8 cellular contexts compared by ENCODE assay signal in genomic region chr18:74290831-74291770, GRCh38. TPM values are rescaled to one million over a fixed set of nuclear protein-coding genes. Genes with fewer than 3 reads are reported as not detected.
DNase-seq lines count a peak whose midpoint lies in the region; ATAC-seq and TF ChIP-seq lines count a peak whose summit lies in the region.

No MANE protein-coding gene starts in this region.

- peak; percentile 49 for DNase-seq in SK-N-SH
- DNase-seq in NCI-H345 (lab: John Stamatoyannopoulos, UW), result peak; percentile 73
- DNase-seq in brain microvascular endothelial cell, result no peak
- peak; percentile 75 to 83 for DNase-seq in left colon
- DNase-seq in thoracic aorta (ENCODE audit: low spot score), result no peak
- no peak for DNase-seq in KBM-7
- no peak for DNase-seq in T-helper 9 cell

- H3K79me2 ChIP-seq in SK-N-SH (ENCODE audit: insufficient read depth), result no peaks in the 10 kb centered on the region

- POLR2A ChIA-PET in SK-N-SH (lab: Yijun Ruan, JAX), result interaction anchor here (0.6 kb wide), 1 partner anchor 87 kb away, joined by 4 read pairs; no protein-coding TSS in a partner anchor

- peaks cover 0 to 17% of the 10 kb centered on the region in 2 experiments; a peak in 1 of 4 replicates for H3K4me1 ChIP-seq in SK-N-SH (ENCODE audit: control insufficient read depth in 1 of 2, insufficient read depth in 2 of 2, low read depth in 1 of 2, low read length in 1 of 2)
- peaks cover 5 to 23% of the 10 kb centered on the region in 2 donors for H3K4me1 ChIP-seq in thoracic aorta (ENCODE audit: control insufficient read depth in 1 of 2, low read depth in 2 of 2)

- H3K27ac ChIP-seq in SK-N-SH (ENCODE audit: low read depth in 2 of 2, low read length in 1 of 2) (peak overlapping the region in 1 of 2 experiments; percentile 68; a peak in 1 of 4 replicates), brain microvascular endothelial cell (no peak overlapping the region), thoracic aorta (peak overlapping the region in 1 of 2 donors; percentile 22)

- no peaks in the 10 kb centered on the region for H3F3A ChIP-seq in SK-N-SH (replicated peaks; ENCODE audit: insufficient read depth)

- H2AFZ ChIP-seq in SK-N-SH (ENCODE audit: low read depth), result peak overlapping the region; percentile 73; the same call in 1 of the 2 replicates

- H3K36me3 ChIP-seq in SK-N-SH (replicated peaks in 1 of 2; ENCODE audit: control insufficient read depth in 1 of 2, insufficient read depth in 2 of 2, low read length in 1 of 2) (no peaks in the 10 kb centered on the region), brain microvascular endothelial cell (replicated peaks) (no peaks in the 10 kb centered on the region), thoracic aorta (no peaks in the 10 kb centered on the region)

- no peaks in the 10 kb centered on the region for H3K9me2 ChIP-seq in SK-N-SH

- H3K4me2 ChIP-seq in SK-N-SH, result peak overlapping the region; percentile 86

- CTCF ChIA-PET in SK-N-SH (lab: Yijun Ruan, JAX), result interaction anchor here (0.8 to 3.4 kb wide), 3 partner anchors 8 to 94 kb away, joined by 3 to 19 read pairs (median 4); no protein-coding TSS in a partner anchor

- TF ChIP-seq CTCF in SK-N-SH (IDR thresholded peaks at IDR 0.05), result no peak
- TF ChIP-seq CTCF in brain microvascular endothelial cell (IDR thresholded peaks at IDR 0.05; ENCODE audit: low read depth, low read length, missing control alignments), result peak; percentile 9
- TF ChIP-seq CTCF in thoracic aorta (IDR thresholded peaks at IDR 0.05), result no peak

- TF ChIP-seq RAD21 in SK-N-SH (IDR thresholded peaks at IDR 0.05; ENCODE audit: low read length), result no peak; the same call in 1 of the 2 replicates

- H3K4me3 ChIP-seq in SK-N-SH (ENCODE audit: low read depth in 2 of 2, low read length in 1 of 2), result peak overlapping the region; percentile 67 to 96
- H3K4me3 ChIP-seq in brain microvascular endothelial cell (ENCODE audit: low read depth, low read length), result peak overlapping the region; percentile 92
- H3K4me3 ChIP-seq in thoracic aorta, result peak overlapping the region; percentile 98

- intact Hi-C loops in left colon (cut with DNase I, micrococcal nuclease), result no loop called here

- in situ Hi-C loops in brain microvascular endothelial cell (cut with HindIII; ENCODE audit: low pct_ligation_motif_present, low sequenced_read_pairs), result no loop called here
- in situ Hi-C loops in KBM-7 (cut with MboI; ENCODE audit: low pct_unique_long_range_greater_than_20kb, low sequenced_read_pairs), result no loop called here

- H3K9ac ChIP-seq in SK-N-SH, result 0 out of 2 replicates have a peak overlapping the region, but pooled peaks have one; percentile 8

- no peaks in the 10 kb centered on the region for H3K27me3 ChIP-seq in SK-N-SH (ENCODE audit: insufficient read depth)
- H3K27me3 ChIP-seq in brain microvascular endothelial cell (replicated peaks), result no peaks in the 10 kb centered on the region
- H3K27me3 ChIP-seq in thoracic aorta (replicated peaks; ENCODE audit: insufficient read depth), result no peaks in the 10 kb centered on the region

- no peaks in the 10 kb centered on the region for H4K20me1 ChIP-seq in SK-N-SH (ENCODE audit: insufficient read depth)

- 91% methylated on average over 9 of the region's 83 CpGs for WGBS in SK-N-SH (ENCODE audit: low lambda C conversion rate)

- no peak for TF ChIP-seq EP300 in SK-N-SH (IDR thresholded peaks at IDR 0.05; ENCODE audit: borderline replicate concordance in 1 of 2, low read depth in 1 of 2, low read length in 1 of 2)

- ATAC-seq in SK-N-SH treated with all-trans-retinoic acid at 6 μM for 48 hours, result no peak
- ATAC-seq in left colon, result peak; percentile 77
- no peak for ATAC-seq in thoracic aorta (ENCODE audit: insufficient number of reproducible peaks, low FRiP score, low read depth)

- no peaks in the 10 kb centered on the region for H3K9me3 ChIP-seq in SK-N-SH
- no peaks in the 10 kb centered on the region for H3K9me3 ChIP-seq in thoracic aorta

TF ChIP-seq in SK-N-SH, 30 proteins besides CTCF, POLR2A, EP300 and RAD21 (continues in another document):
- no peak for TF ChIP-seq MEF2A (IDR thresholded peaks at IDR 0.05; ENCODE audit: borderline replicate concordance, low read depth)
- no peak for TF ChIP-seq GATA2 (CRISPR knock-in tag; IDR thresholded peaks at IDR 0.05)
- no peak for TF ChIP-seq RXRA (IDR thresholded peaks at IDR 0.05; ENCODE audit: borderline replicate concordance, low read depth)
- no peak for TF ChIP-seq FOXM1 (IDR thresholded peaks at IDR 0.05; ENCODE audit: low read depth)
- TF ChIP-seq MXI1 (IDR thresholded peaks at IDR 0.05; ENCODE audit: low read depth, low read length), result no peak
- TF ChIP-seq ZBTB33 (IDR thresholded peaks at IDR 0.05; ENCODE audit: borderline replicate concordance, low read depth), result no peak
- TF ChIP-seq NFIC (IDR thresholded peaks at IDR 0.05; ENCODE audit: borderline replicate concordance), result no peak
- TF ChIP-seq USF2 (IDR thresholded peaks at IDR 0.05; ENCODE audit: borderline replicate concordance, low read depth, low read length), result no peak

TF ChIP-seq in SK-N-SH treated with all-trans-retinoic acid at 6 μM for 48 hours, 23 proteins besides CTCF, POLR2A, EP300 and RAD21:
- TF ChIP-seq TOX (CRISPR knock-in tag; IDR thresholded peaks at IDR 0.05; ENCODE audit: borderline replicate concordance), result no peak
- TF ChIP-seq, protein P1, sequence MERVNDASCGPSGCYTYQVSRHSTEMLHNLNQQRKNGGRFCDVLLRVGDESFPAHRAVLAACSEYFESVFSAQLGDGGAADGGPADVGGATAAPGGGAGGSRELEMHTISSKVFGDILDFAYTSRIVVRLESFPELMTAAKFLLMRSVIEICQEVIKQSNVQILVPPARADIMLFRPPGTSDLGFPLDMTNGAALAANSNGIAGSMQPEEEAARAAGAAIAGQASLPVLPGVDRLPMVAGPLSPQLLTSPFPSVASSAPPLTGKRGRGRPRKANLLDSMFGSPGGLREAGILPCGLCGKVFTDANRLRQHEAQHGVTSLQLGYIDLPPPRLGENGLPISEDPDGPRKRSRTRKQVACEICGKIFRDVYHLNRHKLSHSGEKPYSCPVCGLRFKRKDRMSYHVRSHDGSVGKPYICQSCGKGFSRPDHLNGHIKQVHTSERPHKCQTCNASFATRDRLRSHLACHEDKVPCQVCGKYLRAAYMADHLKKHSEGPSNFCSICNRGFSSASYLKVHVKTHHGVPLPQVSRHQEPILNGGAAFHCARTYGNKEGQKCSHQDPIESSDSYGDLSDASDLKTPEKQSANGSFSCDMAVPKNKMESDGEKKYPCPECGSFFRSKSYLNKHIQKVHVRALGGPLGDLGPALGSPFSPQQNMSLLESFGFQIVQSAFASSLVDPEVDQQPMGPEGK (CRISPR knock-in tag; IDR thresholded peaks at IDR 0.05; ENCODE audit: borderline replicate concordance), result no peak
- TF ChIP-seq ISL1 (CRISPR knock-in tag; IDR thresholded peaks at IDR 0.05), result no peak
- no peak for TF ChIP-seq ZNF565 (CRISPR knock-in tag; conservative IDR thresholded peaks at IDR 0.05; ENCODE audit: low read depth)
- no peak for TF ChIP-seq ZFP3 (CRISPR knock-in tag; IDR thresholded peaks at IDR 0.05)

RNA-seq across cellular contexts. Expression of gene CYB5A, which starts 0.7 kb away (rescaled TPM):
- polyA plus RNA-seq in SK-N-SH (2012; rRNA removed), result 39.0 and 42.1 TPM in 2 replicates
- 37.2 and 43.2 TPM in 2 replicates for polyA plus RNA-seq in SK-N-SH (2012; cell fraction: cytosol; rRNA removed)
- polyA plus RNA-seq in SK-N-SH (2012; cell fraction: nucleus; rRNA removed), result 10.5 and 19.3 TPM in 2 replicates
- total RNA-seq in left colon (100 to 1,000 TPM; 115 to 129 TPM), thoracic aorta (100 to 1,000 TPM in 1 of 2 donors, 10 to 100 TPM in 1; 57.0 to 121 TPM)

RNA-seq across cellular contexts. Expression of gene C18orf63, which starts 24.5 kb away (rescaled TPM):
- not detected in 2 replicates for polyA plus RNA-seq in SK-N-SH (2012; rRNA removed)
- polyA plus RNA-seq in SK-N-SH (2012; cell fraction: cytosol; rRNA removed), result not detected in 2 replicates
- polyA plus RNA-seq in SK-N-SH (2012; cell fraction: nucleus; rRNA removed), result not detected in 2 replicates
- not detected for total RNA-seq in left colon
- not detected for total RNA-seq in thoracic aorta

Comparison
In these comparisons a context has a peak if more than half of its experiments do, and no peak if none do; other contexts are left out.
1. DNase-seq: peak in SK-N-SH (single experiment), NCI-H345 (single experiment) and left colon (2 of 2); none in brain microvascular endothelial cell (single experiment), thoracic aorta (single experiment), KBM-7 (single experiment) and T-helper 9 cell (single experiment).
2. Peak in every context shown above with its lines, with median percentiles within 50 percentile points of each other: H3K4me3 ChIP-seq.